In the genomic region with DNA sequence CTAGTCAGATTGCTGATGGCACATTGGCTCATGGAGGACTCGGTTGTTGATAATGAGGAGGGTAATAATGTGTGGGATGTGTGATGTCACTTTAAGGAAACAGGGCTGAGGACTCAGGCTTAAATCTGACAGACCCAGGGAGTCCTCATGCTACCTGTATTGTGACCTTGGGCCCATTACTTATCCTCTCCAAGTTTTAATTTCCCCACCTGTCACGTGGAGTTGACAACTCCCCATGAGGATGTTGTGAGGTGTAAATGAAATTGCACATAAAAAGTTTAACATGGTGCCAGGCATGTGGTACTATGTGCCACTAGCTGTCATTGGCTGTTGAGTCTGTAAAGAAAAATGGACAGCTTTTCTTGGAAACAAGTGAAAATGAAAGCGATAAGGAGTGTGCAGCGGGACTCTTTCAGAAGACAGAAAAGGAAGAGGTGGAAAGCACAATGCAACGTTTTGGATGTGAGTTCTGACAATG, we compare ENCODE assay signal across 11 cellular contexts. TPM values are rescaled to one million over a fixed set of nuclear protein-coding genes. Genes with fewer than 3 reads are reported as not detected.
DNase-seq lines count a peak whose midpoint lies in the region; ATAC-seq and TF ChIP-seq lines count a peak whose summit lies in the region.
"Had no signal": no experiment of that assay in that cellular context is flagged by ENCODE, and none has a peak within 500 bp of the region (broad histone marks: within the 10 kb centered on the region; RNA-seq: fewer than 3 reads in every experiment).

No MANE protein-coding gene starts in this region.

- DNase-seq in CD4-positive, alpha-beta T cell = no peak
- peak; percentile 4 for DNase-seq in NB4 (ENCODE audit: low read depth)
- DNase-seq in naive B cell = no peak
- no peak for DNase-seq in putamen (ENCODE audit: low spot score)
- no peak for DNase-seq in dorsolateral prefrontal cortex
- no peak for DNase-seq in SHP77 treated with DMSO at 0.1 percent for 48 hours (lab: John Stamatoyannopoulos, UW)
- DNase-seq: NCI-H1436; NK-92 treated with Interleukin-12 subunit alpha and Interleukin-12 subunit beta, amount 100 ng/mL, for 24 hours had no signal

- POLR2A ChIA-PET in CD4-positive, alpha-beta T cell (lab: Charles Lee) = interaction anchor here (0.5 to 17.1 kb wide), 10 partner anchors 14 to 173 kb away, joined by 3 to 392 read pairs (median 11); a partner anchor contains a TSS

- TF ChIP-seq CTCF in CD4-positive, alpha-beta T cell (IDR thresholded peaks at IDR 0.05) = no peak
- TF ChIP-seq CTCF in NB4 (IDR thresholded peaks at IDR 0.05; ENCODE audit: low read depth, low read length) = no peak
- TF ChIP-seq CTCF in dorsolateral prefrontal cortex (IDR thresholded peaks at IDR 0.05 in 54 of 56, conservative IDR thresholded peaks at IDR 0.05 in 2 of 56; ENCODE audit: low read depth in 1 of 56, partially characterized antibody in 56 of 56) = no peak

- TF ChIP-seq POLR2A in NB4 (IDR thresholded peaks at IDR 0.05; ENCODE audit: extremely low read depth, insufficient read length) = no peak

- peaks cover 91% of the 10 kb centered on the region for H3K4me1 Mint-ChIP-seq in CD4-positive, alpha-beta T cell (ENCODE audit: low read depth)
- peaks cover 90% of the 10 kb centered on the region for H3K4me1 Mint-ChIP-seq in activated naive CD8-positive, alpha-beta T cell (ENCODE audit: low read depth)
- peaks cover 63 to 76% (median 67%) of the 10 kb centered on the region in 3 donors for H3K4me1 Mint-ChIP-seq in naive B cell

- H3K27me3 ChIP-seq in CD4-positive, alpha-beta T cell (ENCODE audit: control insufficient read depth, insufficient read depth, low read length) = no peaks in the 10 kb centered on the region
- no peaks in the 10 kb centered on the region for H3K27me3 ChIP-seq in dorsolateral prefrontal cortex

- ATAC-seq in CD4-positive, alpha-beta T cell (ENCODE audit: poor library complexity) = peak; percentile 30
- ATAC-seq in naive B cell (ENCODE audit: low read depth in 2 of 2) (no peak), HG03196 (IDR thresholded peaks at IDR 0.05; ENCODE audit: unreplicated experiment) (no peak)

- intact Hi-C loops in CD4-positive, alpha-beta T cell (cut with DNase I, micrococcal nuclease) = loop anchor here in 1 of 2 experiments (5.0 kb wide), 1 partner anchor 49 kb away; no protein-coding TSS in a partner anchor
- intact Hi-C loops in dorsolateral prefrontal cortex (cut with DNase I) = no loop called here

- peak overlapping the region; percentile 82 for H3K4me3 Mint-ChIP-seq in CD4-positive, alpha-beta T cell
- peak overlapping the region; percentile 81 for H3K4me3 Mint-ChIP-seq in activated naive CD8-positive, alpha-beta T cell
- peak overlapping the region in 2 of 8 donors; percentile 17 to 60 for H3K4me3 Mint-ChIP-seq in naive B cell

- peaks cover 67% of the 10 kb centered on the region for H3K36me3 Mint-ChIP-seq in CD4-positive, alpha-beta T cell (ENCODE audit: low read depth)
- peaks cover 23% of the 10 kb centered on the region for H3K36me3 Mint-ChIP-seq in activated naive CD8-positive, alpha-beta T cell
- peaks cover 14 to 26% of the 10 kb centered on the region in 2 donors for H3K36me3 Mint-ChIP-seq in naive B cell

- peak overlapping the region; percentile 72 for H3K27ac ChIP-seq in CD4-positive, alpha-beta T cell (ENCODE audit: low read depth, low read length)
- peak overlapping the region in 2 of 59 donors; percentile 5 to 38 for H3K27ac ChIP-seq in dorsolateral prefrontal cortex

- H3K9me3 ChIP-seq in CD4-positive, alpha-beta T cell (ENCODE audit: control insufficient read depth, low read length) = no peaks in the 10 kb centered on the region
- H3K9me3 ChIP-seq: HAP-1 had no signal

- no peak overlapping the region for H3K4me3 ChIP-seq in NB4 (ENCODE audit: low read depth, low read length)
- no peak overlapping the region for H3K4me3 ChIP-seq in dorsolateral prefrontal cortex
- H3K4me3 ChIP-seq: HAP-1 had no signal

- H3K27me3 Mint-ChIP-seq in CD4-positive, alpha-beta T cell = no peaks in the 10 kb centered on the region
- no peaks in the 10 kb centered on the region for H3K27me3 Mint-ChIP-seq in activated naive CD8-positive, alpha-beta T cell
- H3K27me3 Mint-ChIP-seq in naive B cell = no peaks in the 10 kb centered on the region

- no peaks in the 10 kb centered on the region for H3K9me3 Mint-ChIP-seq in CD4-positive, alpha-beta T cell
- H3K9me3 Mint-ChIP-seq in activated naive CD8-positive, alpha-beta T cell (ENCODE audit: low read depth) = no peaks in the 10 kb centered on the region
- H3K9me3 Mint-ChIP-seq in naive B cell = peaks cover 0 to 9% (median 3%) of the 10 kb centered on the region in 7 donors

- CTCF ChIA-PET in CD4-positive, alpha-beta T cell (lab: Charles Lee) = interaction anchor here (0.8 to 2.0 kb wide), 4 partner anchors 17 to 52 kb away, joined by 3 to 6 read pairs (median 4); no protein-coding TSS in a partner anchor

- peak overlapping the region; percentile 84 for H3K27ac Mint-ChIP-seq in CD4-positive, alpha-beta T cell
- peak overlapping the region; percentile 100 for H3K27ac Mint-ChIP-seq in activated naive CD8-positive, alpha-beta T cell
- H3K27ac Mint-ChIP-seq in naive B cell = peak overlapping the region; percentile 9 to 100 (median 80)

RNA-seq across cellular contexts. Expression of a gene that starts 15.3 kb away (rescaled TPM):
- 100 to 1,000 TPM; 193 to 203 TPM for total RNA-seq in CD4-positive, alpha-beta T cell
- polyA plus RNA-seq in naive B cell (ENCODE audit: low read depth in 6 of 6) = 10 to 100 TPM; 49.8 to 63.1 (median 56.2) TPM
- 10 to 100 TPM in 47 of 120 experiments, 1 to 10 TPM in 73; 3.0 to 23.1 (median 8.5) TPM for total RNA-seq in dorsolateral prefrontal cortex

Comparison
In these comparisons a context has a peak if more than half of its experiments do, and no peak if none do; other contexts are left out.
1. RNA of a gene that starts 15.3 kb away (total RNA-seq): 193 to 203 TPM in CD4-positive, alpha-beta T cell; 3.0 to 23.1 TPM in dorsolateral prefrontal cortex; every median in the first group is over 4 times any median in the second.
2. Peak in every context shown above with its lines, with median percentiles within 50 percentile points of each other: H3K27ac Mint-ChIP-seq.